Comparison of ENCODE assay signal across 8 cellular contexts in the genomic region with DNA sequence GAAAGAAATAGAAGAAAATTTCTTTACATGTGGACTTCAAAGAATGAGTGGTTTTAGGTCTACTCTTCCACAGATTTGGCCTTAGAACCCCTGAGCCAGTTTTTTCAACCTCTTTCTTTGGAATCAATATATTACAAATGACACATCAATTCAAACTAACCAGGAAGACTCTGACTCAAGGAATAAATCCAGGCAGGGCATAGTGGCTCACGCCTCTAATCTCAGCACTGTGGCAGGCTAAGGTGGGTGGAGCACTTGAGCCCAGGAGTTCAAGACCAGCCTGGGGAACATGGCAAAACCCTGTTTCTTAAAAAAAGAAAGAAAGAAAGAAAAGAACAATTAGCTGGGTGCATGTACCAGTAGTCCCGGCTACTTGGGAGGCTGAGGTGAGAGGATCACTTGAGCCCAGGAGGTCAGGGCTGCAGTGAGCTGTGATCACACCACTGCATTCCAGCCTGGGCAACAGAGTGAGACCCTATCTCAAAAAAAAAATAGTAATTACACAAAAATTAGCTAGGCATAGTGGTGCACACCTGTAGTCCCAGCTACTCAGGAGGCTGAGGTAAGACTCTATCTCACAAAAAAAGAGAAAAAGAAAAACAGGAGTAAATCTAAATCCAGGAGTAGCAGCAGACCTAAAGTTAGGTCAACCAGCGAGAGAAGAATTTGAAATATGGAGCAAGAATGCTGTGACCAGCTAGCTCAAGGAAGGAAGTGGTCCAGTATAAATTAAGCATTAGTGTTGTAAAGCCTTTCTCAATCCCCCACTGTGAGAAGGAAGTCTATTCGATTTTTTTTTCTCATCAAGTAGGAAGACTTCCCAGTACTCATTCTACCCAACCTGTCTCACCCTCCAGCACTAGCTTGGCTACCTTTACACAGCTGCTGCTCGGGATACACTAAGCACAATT. TPM values are rescaled to one million over a fixed set of nuclear protein-coding genes. Genes with fewer than 3 reads are reported as not detected.
DNase-seq lines count a peak whose midpoint lies in the region; ATAC-seq, FAIRE-seq and TF ChIP-seq lines count a peak whose summit lies in the region.

No MANE protein-coding gene starts in this region.

- POLR2A ChIA-PET in WTC11 (lab: Charles Lee): interaction anchor here (0.5 kb wide), 1 partner anchor 20 kb away, joined by 3 read pairs; no protein-coding TSS in a partner anchor

- no peak for TF ChIP-seq POLR2A in GM12892 (IDR thresholded peaks at IDR 0.05; ENCODE audit: low read depth, low read length)

- no peaks in the 10 kb centered on the region for H3K9me3 Mint-ChIP-seq in WTC11

- ATAC-seq in WTC11 (no peak), HG03378 (IDR thresholded peaks at IDR 0.05; ENCODE audit: unreplicated experiment) (no peak)

- H3K4me3 Mint-ChIP-seq in WTC11: peak overlapping the region; percentile 95

- peak overlapping the region; percentile 82 for H3K27ac Mint-ChIP-seq in WTC11

- H3K4me1 ChIP-seq in stomach smooth muscle (ENCODE audit: control insufficient read depth, insufficient read depth, low read length): peaks cover 33% of the 10 kb centered on the region

- H3K27me3 ChIP-seq in stomach smooth muscle (ENCODE audit: control insufficient read depth in 1 of 2, insufficient read depth in 2 of 2, low read length in 2 of 2): no peaks in the 10 kb centered on the region

- FAIRE-seq in HTR-8/SVneo (lab: Jason Lieb, UNC): no peak
- FAIRE-seq in GM12892 (lab: Jason Lieb, UNC): no peak

- H3K27ac ChIP-seq in stomach smooth muscle (ENCODE audit: low read length): peak overlapping the region; percentile 64

- H3K4me1 Mint-ChIP-seq in WTC11: peaks cover 55% of the 10 kb centered on the region

- H3K4me3 ChIP-seq in stomach smooth muscle (ENCODE audit: low read length in 2 of 2): peak overlapping the region; percentile 77 to 81

- peak overlapping the region; percentile 69 to 84 for H3K9ac ChIP-seq in stomach smooth muscle (ENCODE audit: low read length in 2 of 2)

- no peaks in the 10 kb centered on the region for H3K9me3 ChIP-seq in stomach smooth muscle (ENCODE audit: control insufficient read depth in 2 of 2, low read length in 2 of 2)

- no peaks in the 10 kb centered on the region for H3K36me3 Mint-ChIP-seq in WTC11

- no peaks in the 10 kb centered on the region for H3K27me3 Mint-ChIP-seq in WTC11 (ENCODE audit: low read depth)

- no peak for TF ChIP-seq CTCF in WTC11 (IDR thresholded peaks at IDR 0.05)

- CTCF ChIA-PET in WTC11 (lab: Charles Lee): interaction anchor here (0.7 to 1.5 kb wide), 6 partner anchors 20 to 137 kb away, joined by 3 to 7 read pairs (median 4); no protein-coding TSS in a partner anchor

- H3K36me3 ChIP-seq in stomach smooth muscle (ENCODE audit: control insufficient read depth in 2 of 2, insufficient read depth in 2 of 2, low read length in 2 of 2): no peaks in the 10 kb centered on the region

- peak; percentile 52 for DNase-seq in HT1080 (ENCODE audit: low read depth)
- DNase-seq in WTC11 (ENCODE audit: low spot score): no peak
- DNase-seq in iris pigment epithelial cell (ENCODE audit: low read depth): peak; percentile 85
- DNase-seq in HTR-8/SVneo (ENCODE audit: insufficient read length, low spot score): no peak
- no peak for DNase-seq in NCI-H345 (lab: John Stamatoyannopoulos, UW)
- DNase-seq in GM12892 (ENCODE audit: insufficient read length): no peak

TF ChIP-seq in WTC11, 78 proteins besides CTCF, POLR2A, EP300 and RAD21:
- TF ChIP-seq ZNF121 (CRISPR knock-in tag; IDR thresholded peaks at IDR 0.05) (peak; percentile 74; the same call in 1 of the 2 replicates), NR1H2 (CRISPR knock-in tag; IDR thresholded peaks at IDR 0.05) (no peak)
- TF ChIP-seq, protein P1, sequence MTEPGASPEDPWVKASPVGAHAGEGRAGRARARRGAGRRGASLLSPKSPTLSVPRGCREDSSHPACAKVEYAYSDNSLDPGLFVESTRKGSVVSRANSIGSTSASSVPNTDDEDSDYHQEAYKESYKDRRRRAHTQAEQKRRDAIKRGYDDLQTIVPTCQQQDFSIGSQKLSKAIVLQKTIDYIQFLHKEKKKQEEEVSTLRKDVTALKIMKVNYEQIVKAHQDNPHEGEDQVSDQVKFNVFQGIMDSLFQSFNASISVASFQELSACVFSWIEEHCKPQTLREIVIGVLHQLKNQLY (CRISPR knock-in tag; IDR thresholded peaks at IDR 0.05): no peak
TF ChIP-seq in WTC11: peak in this region for 1.

RNA-seq across cellular contexts. Expression of gene SORT1, which starts 1.9 kb away (rescaled TPM):
- total RNA-seq in HT1080 (2014; rRNA removed; shearing (Covaris generic)): 7.7 and 8.1 TPM in 2 replicates
- polyA plus RNA-seq in HT1080 (2015; cell fraction: cytosol; rRNA removed): 6.6 and 6.8 TPM in 2 replicates
- 8.1 and 8.6 TPM in 2 replicates for polyA plus RNA-seq in HT1080 (2015; cell fraction: nucleus; rRNA removed)
- total RNA-seq in WTC11 (2021): 50.2 to 60.8 TPM (median 55.9 TPM) in 3 replicates
- polyA plus RNA-seq in GM12892 (2012; ENCODE audit: missing spikeins): 1.3 TPM

RNA-seq across cellular contexts. Expression of gene PSMA5, which starts 30.4 kb away (rescaled TPM):
- total RNA-seq in HT1080 (2014; rRNA removed; shearing (Covaris generic)): 54.6 and 94.4 TPM in 2 replicates
- polyA plus RNA-seq in HT1080 (2015; cell fraction: cytosol; rRNA removed): 86.7 and 103 TPM in 2 replicates
- 63.7 and 67.7 TPM in 2 replicates for polyA plus RNA-seq in HT1080 (2015; cell fraction: nucleus; rRNA removed)
- 115 to 150 TPM (median 119 TPM) in 3 replicates for total RNA-seq in WTC11 (2021)
- 130 TPM for polyA plus RNA-seq in GM12892 (2012; ENCODE audit: missing spikeins)

Comparison
In these comparisons a context has a peak if more than half of its experiments do, and no peak if none do; other contexts are left out.
1. DNase-seq: peak in HT1080 (single experiment) and iris pigment epithelial cell (single experiment); none in WTC11 (single experiment), HTR-8/SVneo (single experiment), NCI-H345 (single experiment) and GM12892 (single experiment).